Comparison of ENCODE assay signal across 9 cellular contexts in the genomic region with DNA sequence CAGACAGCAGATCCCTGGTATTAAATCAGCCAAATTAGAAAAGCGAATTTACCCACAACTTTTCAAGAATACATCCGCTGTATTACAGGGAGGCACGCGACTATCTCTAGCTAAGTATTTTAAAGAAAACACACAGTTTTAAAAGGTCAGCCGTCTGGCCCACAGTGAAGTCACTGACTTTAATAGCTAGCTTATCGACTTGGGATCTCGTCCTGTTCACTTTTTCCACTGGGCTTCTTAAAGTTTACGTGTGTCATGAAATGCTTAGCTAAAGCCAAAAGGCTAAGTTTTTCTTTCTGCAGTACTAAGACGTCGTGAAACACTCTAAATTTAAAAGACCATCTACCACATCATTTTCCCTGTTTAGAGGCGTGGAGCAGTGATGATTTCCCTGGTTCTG. TPM values are rescaled to one million over a fixed set of nuclear protein-coding genes. Genes with fewer than 3 reads are reported as not detected.
DNase-seq lines count a peak whose midpoint lies in the region; ATAC-seq and TF ChIP-seq lines count a peak whose summit lies in the region.
"Had no signal": no experiment of that assay in that cellular context is flagged by ENCODE, and none has a peak within 500 bp of the region (broad histone marks: within the 10 kb centered on the region; RNA-seq: fewer than 3 reads in every experiment).

No MANE protein-coding gene starts in this region.

- CTCF ChIA-PET in activated CD4-positive, alpha-beta memory T cell treated with anti-CD3 and anti-CD28 coated beads for 36 hours (lab: Charles Lee), result interaction anchor here (0.9 to 1.5 kb wide), 3 partner anchors 10 to 66 kb away, joined by 3 to 5 read pairs (median 4); no protein-coding TSS in a partner anchor

- 40 to 51% methylated on average over 5 to 11 of the region's 11 CpGs for WGBS in transverse colon (ENCODE audit: low coverage in 1 of 2), 2 donors

- in situ Hi-C loops in transverse colon (cut with MboI; ENCODE audit: low pct_ligation_motif_present in 1 of 4, low pct_unique_long_range_greater_than_20kb in 1 of 4, low sequenced_read_pairs in 3 of 4) (no loop called here), GM13976 (cut with MboI; ENCODE audit: low sequenced_read_pairs, unreplicated experiment) (no loop called here)

- H3K9me3 ChIP-seq in transverse colon, result no peaks in the 10 kb centered on the region

- peaks cover 60 to 61% of the 10 kb centered on the region in 2 donors for H3K4me1 Mint-ChIP-seq in natural killer cell treated with Interleukin-12 subunit alpha and Interleukin-12 subunit beta and Interleukin-15 and Interleukin-18, amount 100 ng/mL, for 72 hours (ENCODE audit: low read depth in 2 of 2)
- peaks cover 18 to 36% of the 10 kb centered on the region in 2 donors for H3K4me1 Mint-ChIP-seq in natural killer cell
- peaks cover 56% of the 10 kb centered on the region for H3K4me1 Mint-ChIP-seq in activated CD4-positive, alpha-beta memory T cell treated with anti-CD3 and anti-CD28 coated beads for 36 hours (ENCODE audit: low read depth)

- peaks cover 49 to 97% (median 74%) of the 10 kb centered on the region in 4 donors for H3K4me1 ChIP-seq in transverse colon

- POLR2A ChIA-PET in activated CD4-positive, alpha-beta memory T cell treated with anti-CD3 and anti-CD28 coated beads for 36 hours (lab: Charles Lee), result interaction anchor here (0.6 to 3.8 kb wide), 7 partner anchors 8 to 171 kb away, joined by 3 to 19 read pairs (median 5); no protein-coding TSS in a partner anchor

- no peaks in the 10 kb centered on the region for H3K9me3 Mint-ChIP-seq in natural killer cell treated with Interleukin-12 subunit alpha and Interleukin-12 subunit beta and Interleukin-15 and Interleukin-18, amount 100 ng/mL, for 72 hours
- H3K9me3 Mint-ChIP-seq in natural killer cell, result no peaks in the 10 kb centered on the region
- H3K9me3 Mint-ChIP-seq in activated CD4-positive, alpha-beta memory T cell treated with anti-CD3 and anti-CD28 coated beads for 36 hours, result no peaks in the 10 kb centered on the region

- no peak overlapping the region for H3K27ac Mint-ChIP-seq in natural killer cell treated with Interleukin-12 subunit alpha and Interleukin-12 subunit beta and Interleukin-15 and Interleukin-18, amount 100 ng/mL, for 72 hours
- H3K27ac Mint-ChIP-seq in natural killer cell, result peak overlapping the region in 1 of 2 donors; percentile 74
- peak overlapping the region; percentile 93 for H3K27ac Mint-ChIP-seq in activated CD4-positive, alpha-beta memory T cell treated with anti-CD3 and anti-CD28 coated beads for 36 hours

- no peak overlapping the region for H3K4me3 ChIP-seq in foreskin fibroblast (ENCODE audit: low read depth in 1 of 2, low read length in 2 of 2)
- H3K4me3 ChIP-seq in transverse colon, result no peak overlapping the region

- intact Hi-C loops in natural killer cell (cut with micrococcal nuclease), result loop anchor here (5.0 kb wide), 1 partner anchor 171 kb away; no protein-coding TSS in a partner anchor
- intact Hi-C loops in activated CD4-positive, alpha-beta memory T cell treated with anti-CD3 and anti-CD28 coated beads for 36 hours (cut with micrococcal nuclease), result loop anchor here (2.0 to 5.0 kb wide), 6 partner anchors 49 to 527 kb away; a partner anchor contains a TSS
- intact Hi-C loops in transverse colon (cut with DNase I; ENCODE audit: low total_unique reads), result no loop called here

- TF ChIP-seq POLR2A in transverse colon (IDR thresholded peaks at IDR 0.05), result no peak

- no peak for TF ChIP-seq EP300 in transverse colon (IDR thresholded peaks at IDR 0.05; ENCODE audit: low read depth)

- DNase-seq in natural killer cell treated with Interleukin-12 subunit alpha and Interleukin-12 subunit beta and Interleukin-15 and Interleukin-18, amount 100 ng/mL, for 72 hours (ENCODE audit: low spot score), result no peak
- DNase-seq in natural killer cell, result no peak
- DNase-seq in activated CD4-positive, alpha-beta memory T cell treated with anti-CD3 and anti-CD28 coated beads for 36 hours, result peak; percentile 54
- DNase-seq in foreskin fibroblast, result peak; percentile 46 to 59
- DNase-seq in transverse colon, result no peak
- no peak for DNase-seq in GM13976 (ENCODE audit: low spot score)
- DNase-seq in NAMALWA (ENCODE audit: low spot score), result no peak
- DNase-seq: Calu3 had no signal

- peak overlapping the region; percentile 54 for H3K4me3 Mint-ChIP-seq in natural killer cell treated with Interleukin-12 subunit alpha and Interleukin-12 subunit beta and Interleukin-15 and Interleukin-18, amount 100 ng/mL, for 72 hours
- no peak overlapping the region for H3K4me3 Mint-ChIP-seq in natural killer cell
- H3K4me3 Mint-ChIP-seq in activated CD4-positive, alpha-beta memory T cell treated with anti-CD3 and anti-CD28 coated beads for 36 hours, result peak overlapping the region; percentile 64

- H3K27me3 Mint-ChIP-seq in natural killer cell treated with Interleukin-12 subunit alpha and Interleukin-12 subunit beta and Interleukin-15 and Interleukin-18, amount 100 ng/mL, for 72 hours, result no peaks in the 10 kb centered on the region
- H3K27me3 Mint-ChIP-seq in natural killer cell (ENCODE audit: low read depth in 2 of 2), result peaks cover 8% of the 10 kb centered on the region in 2 donors
- no peaks in the 10 kb centered on the region for H3K27me3 Mint-ChIP-seq in activated CD4-positive, alpha-beta memory T cell treated with anti-CD3 and anti-CD28 coated beads for 36 hours

- no peaks in the 10 kb centered on the region for H3K27me3 ChIP-seq in transverse colon

- H3K27ac ChIP-seq in transverse colon, result peak overlapping the region; percentile 94 to 99 (median 96)

- TF ChIP-seq CTCF in natural killer cell (IDR thresholded peaks at IDR 0.05) (no peak), foreskin fibroblast (IDR thresholded peaks at IDR 0.05; ENCODE audit: low read depth, low read length) (no peak), transverse colon (IDR thresholded peaks at IDR 0.05) (no peak), GM13976 (IDR thresholded peaks at IDR 0.05; ENCODE audit: borderline replicate concordance, control extremely low read depth, extremely low read depth, insufficient read depth, missing control alignments) (no peak)

- no peaks in the 10 kb centered on the region for H3K36me3 ChIP-seq in transverse colon

- H3K36me3 Mint-ChIP-seq in natural killer cell treated with Interleukin-12 subunit alpha and Interleukin-12 subunit beta and Interleukin-15 and Interleukin-18, amount 100 ng/mL, for 72 hours, result no peaks in the 10 kb centered on the region
- H3K36me3 Mint-ChIP-seq in natural killer cell, result no peaks in the 10 kb centered on the region
- H3K36me3 Mint-ChIP-seq in activated CD4-positive, alpha-beta memory T cell treated with anti-CD3 and anti-CD28 coated beads for 36 hours, result peaks cover 7% of the 10 kb centered on the region

- no peak for ATAC-seq in natural killer cell treated with Interleukin-12 subunit alpha and Interleukin-12 subunit beta and Interleukin-15 and Interleukin-18, amount 100 ng/mL, for 72 hours
- ATAC-seq in natural killer cell (no peak), GM18519 (IDR thresholded peaks at IDR 0.05; ENCODE audit: low FRiP score, unreplicated experiment) (no peak)

RNA-seq across cellular contexts. Expression of a gene that starts 27.2 kb away (rescaled TPM):
- total RNA-seq in natural killer cell treated with Interleukin-12 subunit alpha and Interleukin-12 subunit beta and Interleukin-15 and Interleukin-18, amount 100 ng/mL, for 72 hours, result 10 to 100 TPM; 21.6 to 41.1 TPM
- total RNA-seq in natural killer cell, result 10 to 100 TPM in 1 of 3 donors, 1 to 10 TPM in 2; 5.5 to 10.6 (median 8.5) TPM
- 10 to 100 TPM; 35.3 to 40.4 TPM for total RNA-seq in activated CD4-positive, alpha-beta memory T cell treated with anti-CD3 and anti-CD28 coated beads for 36 hours
- total RNA-seq in transverse colon, result 10 to 100 TPM; 67.2 to 87.6 (median 79.3) TPM

Comparison
In these comparisons a context has a peak if more than half of its experiments do, and no peak if none do; other contexts are left out.
1. DNase-seq: peak in activated CD4-positive, alpha-beta memory T cell treated with anti-CD3 and anti-CD28 coated beads for 36 hours (single experiment) and foreskin fibroblast (2 of 2); none in natural killer cell treated with Interleukin-12 subunit alpha and Interleukin-12 subunit beta and Interleukin-15 and Interleukin-18, amount 100 ng/mL, for 72 hours (single experiment), natural killer cell (single experiment), transverse colon (single experiment), GM13976 (single experiment) and NAMALWA (single experiment).